9 cellular contexts compared by ENCODE assay signal in the genomic region with DNA sequence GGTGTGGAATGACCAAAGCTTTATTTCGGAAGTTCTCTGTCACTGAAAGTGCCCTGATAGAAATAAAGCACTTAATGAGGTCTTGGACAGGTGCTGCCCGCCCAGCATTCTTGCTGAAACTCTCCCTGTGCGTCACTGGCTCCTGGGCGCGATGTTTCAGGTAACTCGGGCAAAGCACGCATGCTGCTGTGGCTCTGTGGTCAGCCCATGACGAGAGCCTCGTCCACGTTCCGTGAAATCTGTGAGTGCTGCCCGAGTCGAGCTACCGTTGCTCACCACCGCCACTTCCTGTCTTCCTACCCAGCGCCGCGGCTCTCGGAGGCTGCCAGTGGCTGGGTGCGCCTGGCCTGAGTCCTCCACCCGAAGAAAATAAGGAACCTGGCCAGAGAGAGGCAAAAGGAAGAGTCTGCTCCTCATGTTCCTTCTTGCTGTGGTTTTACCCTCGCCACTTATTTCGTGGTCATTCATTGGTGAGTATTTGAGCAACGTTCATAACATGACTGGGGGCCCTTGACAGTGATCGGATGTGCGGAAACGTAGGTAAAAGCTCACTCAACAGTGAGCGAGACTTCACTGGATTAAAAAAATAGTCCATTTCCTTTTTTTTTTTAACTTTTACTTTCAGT.
DNase-seq lines count a peak whose midpoint lies in the region; ATAC-seq, FAIRE-seq and TF ChIP-seq lines count a peak whose summit lies in the region.
"Had no signal": no experiment of that assay in that cellular context is flagged by ENCODE, and none has a peak within 500 bp of the region (broad histone marks: within the 10 kb centered on the region; RNA-seq: fewer than 3 reads in every experiment).

No MANE protein-coding gene starts in this region.

- H3K79me2 ChIP-seq in K562 (ENCODE audit: control insufficient read depth, insufficient read depth, low read length), result no peaks in the 10 kb centered on the region

- no peak for FAIRE-seq in K562 (lab: Jason Lieb, UNC)
- no peak for FAIRE-seq in RCC 7860 (lab: Jason Lieb, UNC)
- FAIRE-seq: TTC549 had no signal

- peak; percentile 86 for DNase-seq in UCSD-AML1 (lab: John Stamatoyannopoulos, UW; ENCODE audit: unreplicated experiment)
- no peak for DNase-seq in K562 (ENCODE audit: extremely low read depth in 1 of 4, low spot score in 3 of 4)
- peak in 7 of 10 donors; percentile 18 to 90 (median 32) for DNase-seq in posterior cingulate gyrus
- peak; percentile 21 to 27 for DNase-seq in uterus
- no peak for DNase-seq in NCI-H2171 (lab: John Stamatoyannopoulos, UW)
- no peak for DNase-seq in RCC 7860 (ENCODE audit: low spot score)

- TF ChIP-seq EP300 in K562 (IDR thresholded peaks at IDR 0.05; ENCODE audit: low read length), result no peak

- H2AFZ ChIP-seq in K562 (ENCODE audit: low read depth, low read length), result peak overlapping the region; percentile 74

- no peaks in the 10 kb centered on the region for H4K20me1 ChIP-seq in K562 (replicated peaks; ENCODE audit: control insufficient read depth, insufficient read depth, low read length)

- 72% methylated on average over 28 of the region's 28 CpGs for WGBS in K562 (ENCODE audit: insufficient coverage, low coverage, missing lambda C conversion rate)

- BruUV-seq in K562 (replicated peaks; lab: Mats Ljungman, UMichigan), result no TSS peak

- H3K36me3 ChIP-seq in K562 (ENCODE audit: control insufficient read depth, insufficient read depth, low read length), result no peaks in the 10 kb centered on the region
- no peaks in the 10 kb centered on the region for H3K36me3 ChIP-seq in uterus

- no peak for TF ChIP-seq POLR2A in K562 (conservative IDR thresholded peaks at IDR 0.05)
- no peak for TF ChIP-seq POLR2A in uterus (IDR thresholded peaks at IDR 0.05)

- peak overlapping the region in 1 of 2 experiments; percentile 37; a peak in 1 of 4 replicates for H3K9ac ChIP-seq in K562 (ENCODE audit: insufficient read depth in 1 of 2, low read depth in 2 of 2, low read length in 2 of 2)

- H3K27ac ChIP-seq in K562 (ENCODE audit: extremely low read depth, low read depth, low read length) (no peak overlapping the region), uterus (no peak overlapping the region)

- POLR2A ChIA-PET in K562 (lab: Yijun Ruan, JAX), result interaction anchor here (1.1 to 1.2 kb wide), 3 partner anchors 10 to 56 kb away, joined by 4 to 6 read pairs (median 4); no protein-coding TSS in a partner anchor

- no peaks in the 10 kb centered on the region for H3K9me1 ChIP-seq in K562 (ENCODE audit: control insufficient read depth, insufficient read depth, low read length)

- TF ChIP-seq CTCF in K562 (IDR thresholded peaks at IDR 0.05 in 2 of 3, conservative IDR thresholded peaks at IDR 0.05 in 1 of 3; ENCODE audit: insufficient read depth in 2 of 3, low read depth in 1 of 3, low read length in 3 of 3) (no peak), uterus (IDR thresholded peaks at IDR 0.05) (no peak)

- H3K27me3 ChIP-seq in K562 (ENCODE audit: control insufficient read depth in 2 of 2, insufficient read depth in 2 of 2, low read length in 2 of 2) (no peaks in the 10 kb centered on the region), uterus (no peaks in the 10 kb centered on the region)

- no peak overlapping the region for H3K4me3 ChIP-seq in K562
- H3K4me3 ChIP-seq in uterus, result no peak overlapping the region

- in situ Hi-C loops in K562 (cut with MboI), result no loop called here

- ATAC-seq in GM19025 (IDR thresholded peaks at IDR 0.05; ENCODE audit: low read depth, unreplicated experiment) (peak; percentile 74), HG03139 (IDR thresholded peaks at IDR 0.05; ENCODE audit: unreplicated experiment) (peak; percentile 64), K562 (no peak; the same call in 2 of the 3 replicates)

- CTCF ChIA-PET in K562 (lab: Yijun Ruan, JAX; ENCODE audit: low intra/inter-chr PET ratio), result no interaction called here

- H3K9me3 ChIP-seq in K562 (replicated peaks; ENCODE audit: control insufficient read depth, insufficient read depth, low read depth, low read length) (no peaks in the 10 kb centered on the region), uterus (no peaks in the 10 kb centered on the region)

- peaks cover 4 to 13% of the 10 kb centered on the region in 2 experiments; a peak in 4 of 5 replicates for H3K4me1 ChIP-seq in K562 (replicated peaks in 1 of 2; ENCODE audit: control insufficient read depth in 2 of 2, insufficient read depth in 2 of 2, low read length in 2 of 2)
- no peaks in the 10 kb centered on the region for H3K4me1 ChIP-seq in uterus

- no peak for TF ChIP-seq RAD21 in K562 (CRISPR knock-in tag; conservative IDR thresholded peaks at IDR 0.05 in 1 of 2, IDR thresholded peaks at IDR 0.05 in 1 of 2)

- intact Hi-C loops in K562 (cut with micrococcal nuclease) (no loop called here), posterior cingulate gyrus (cut with DNase I) (no loop called here), uterus (cut with DNase I; ENCODE audit: low total_unique reads) (no loop called here)

- H3K4me2 ChIP-seq in K562 (ENCODE audit: insufficient read depth, low read length), result no peak overlapping the region

TF ChIP-seq in K562, 482 proteins besides CTCF, POLR2A, EP300 and RAD21:
- TF ChIP-seq, protein P1, sequence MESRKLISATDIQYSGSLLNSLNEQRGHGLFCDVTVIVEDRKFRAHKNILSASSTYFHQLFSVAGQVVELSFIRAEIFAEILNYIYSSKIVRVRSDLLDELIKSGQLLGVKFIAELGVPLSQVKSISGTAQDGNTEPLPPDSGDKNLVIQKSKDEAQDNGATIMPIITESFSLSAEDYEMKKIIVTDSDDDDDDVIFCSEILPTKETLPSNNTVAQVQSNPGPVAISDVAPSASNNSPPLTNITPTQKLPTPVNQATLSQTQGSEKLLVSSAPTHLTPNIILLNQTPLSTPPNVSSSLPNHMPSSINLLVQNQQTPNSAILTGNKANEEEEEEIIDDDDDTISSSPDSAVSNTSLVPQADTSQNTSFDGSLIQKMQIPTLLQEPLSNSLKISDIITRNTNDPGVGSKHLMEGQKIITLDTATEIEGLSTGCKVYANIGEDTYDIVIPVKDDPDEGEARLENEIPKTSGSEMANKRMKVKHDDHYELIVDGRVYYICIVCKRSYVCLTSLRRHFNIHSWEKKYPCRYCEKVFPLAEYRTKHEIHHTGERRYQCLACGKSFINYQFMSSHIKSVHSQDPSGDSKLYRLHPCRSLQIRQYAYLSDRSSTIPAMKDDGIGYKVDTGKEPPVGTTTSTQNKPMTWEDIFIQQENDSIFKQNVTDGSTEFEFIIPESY (CRISPR knock-in tag; IDR thresholded peaks at IDR 0.05), result peak; percentile 18; the same call in 1 of the 2 replicates
- TF ChIP-seq TEAD2 (tag; IDR thresholded peaks at IDR 0.05), result no peak

Comparison
In these comparisons a context has a peak if more than half of its experiments do, and no peak if none do; other contexts are left out.
1. DNase-seq: peak in UCSD-AML1 (single experiment), posterior cingulate gyrus (7 of 10) and uterus (2 of 2); none in K562 (0 of 4), NCI-H2171 (single experiment) and RCC 7860 (single experiment).